In the genomic region with DNA sequence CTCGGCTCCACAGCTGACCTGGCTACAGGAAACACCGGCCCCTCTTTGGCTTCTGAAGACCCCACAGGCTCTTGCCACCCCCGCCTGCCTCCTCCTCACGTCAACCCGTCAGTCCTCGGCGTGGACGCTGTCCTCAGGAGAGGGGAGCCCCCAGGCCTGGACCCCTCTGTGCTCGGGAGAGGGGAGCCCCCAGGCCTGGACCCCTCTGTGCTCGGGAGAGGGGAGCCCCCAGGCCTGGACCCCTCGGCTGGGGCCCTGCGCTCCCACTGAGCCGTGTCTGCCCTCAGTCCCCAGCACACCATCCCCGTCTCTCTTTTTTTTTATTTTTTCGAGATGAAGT, we compare ENCODE assay signal across 24 cellular contexts. TPM values are rescaled to one million over a fixed set of nuclear protein-coding genes. Genes with fewer than 3 reads are reported as not detected.
DNase-seq lines count a peak whose midpoint lies in the region; ATAC-seq, FAIRE-seq and TF ChIP-seq lines count a peak whose summit lies in the region.
"Had no signal": no experiment of that assay in that cellular context is flagged by ENCODE, and none has a peak within 500 bp of the region (broad histone marks: within the 10 kb centered on the region; RNA-seq: fewer than 3 reads in every experiment).

No MANE protein-coding gene starts in this region.

- CTCF ChIA-PET in K562 (lab: Yijun Ruan, JAX; ENCODE audit: low intra/inter-chr PET ratio) (no interaction called here), mammary epithelial cell (lab: Charles Lee; ENCODE audit: low non-redundant PET) (no interaction called here)

- no peak overlapping the region for H3K4me2 ChIP-seq in K562 (ENCODE audit: insufficient read depth, low read length)
- H3K4me2 ChIP-seq in mammary epithelial cell (ENCODE audit: insufficient read depth, low read depth, low read length) = no peak overlapping the region

- no peak overlapping the region for H3K27ac ChIP-seq in K562 (ENCODE audit: extremely low read depth, low read depth, low read length)
- no peak overlapping the region for H3K27ac ChIP-seq in mammary epithelial cell (ENCODE audit: insufficient read depth, low read depth, low read length)
- H3K27ac ChIP-seq: 22Rv1 had no signal

- intact Hi-C loops in K562 (cut with micrococcal nuclease) (no loop called here), mammary epithelial cell (cut with micrococcal nuclease) (no loop called here)

- H3K9me3 Mint-ChIP-seq in T-helper 1 cell treated with Interleukin-12 subunit alpha and Interleukin-12 subunit beta and Interleukin-4 antibody, amounts not matched to agents 30 μg/mL and 1 μg/mL, for 36 hours = no peaks in the 10 kb centered on the region
- no peaks in the 10 kb centered on the region for H3K9me3 Mint-ChIP-seq in stimulated activated naive CD8-positive, alpha-beta T cell treated with anti-CD3 and anti-CD28 coated beads, Interleukin-15, amount 100 ng/mL, for 72 hours
- H3K9me3 Mint-ChIP-seq: CD8-positive, alpha-beta memory T cell had no signal

- H3K4me1 Mint-ChIP-seq in T-helper 1 cell treated with Interleukin-12 subunit alpha and Interleukin-12 subunit beta and Interleukin-4 antibody, amounts not matched to agents 30 μg/mL and 1 μg/mL, for 36 hours (ENCODE audit: low read depth) = peaks cover 16% of the 10 kb centered on the region
- H3K4me1 Mint-ChIP-seq in T-helper 17 cell = peaks cover 26% of the 10 kb centered on the region
- H3K4me1 Mint-ChIP-seq in stimulated activated naive CD8-positive, alpha-beta T cell treated with anti-CD3 and anti-CD28 coated beads, Interleukin-15, amount 100 ng/mL, for 72 hours = peaks cover 70% of the 10 kb centered on the region

- TF ChIP-seq POLR2A in K562 (conservative IDR thresholded peaks at IDR 0.05) = no peak

- in situ Hi-C loops in K562 (cut with MboI) = no loop called here
- in situ Hi-C loops in mammary epithelial cell (cut with MboI; ENCODE audit: low sequenced_read_pairs in 2 of 2) = no loop called here

- POLR2A ChIA-PET in K562 (lab: Yijun Ruan, JAX) = no interaction called here

- no peak for TF ChIP-seq RAD21 in K562 (CRISPR knock-in tag; conservative IDR thresholded peaks at IDR 0.05 in 1 of 2, IDR thresholded peaks at IDR 0.05 in 1 of 2)

- DNase-seq in T-helper 1 cell = no peak
- DNase-seq in T-helper 17 cell = no peak
- DNase-seq in K562 (ENCODE audit: extremely low read depth in 1 of 4, low spot score in 3 of 4) = no peak
- DNase-seq in stimulated activated naive CD8-positive, alpha-beta T cell treated with anti-CD3 and anti-CD28 coated beads, Interleukin-15, amount 100 ng/mL, for 72 hours = no peak
- no peak for DNase-seq in globus pallidus (ENCODE audit: low spot score)
- no peak for DNase-seq in mammary epithelial cell
- no peak for DNase-seq in NCI-H446 (lab: John Stamatoyannopoulos, UW)
- DNase-seq: CD8-positive, alpha-beta memory T cell; DMS79; IMR-90; NCI-H187; NCI-H345; NCI-H69; OCI-M1; SHP77 treated with DMSO at 0.1 percent for 48 hours had no signal

- no peak overlapping the region for H2AFZ ChIP-seq in K562 (ENCODE audit: low read depth, low read length)
- H2AFZ ChIP-seq in mammary epithelial cell (ENCODE audit: low read depth, low read length) = no peak overlapping the region

- no peak for FAIRE-seq in K562 (lab: Jason Lieb, UNC)
- FAIRE-seq: D721Med had no signal

- H3K36me3 ChIP-seq in K562 (ENCODE audit: control insufficient read depth, insufficient read depth, low read length) = no peaks in the 10 kb centered on the region
- H3K36me3 ChIP-seq in mammary epithelial cell (ENCODE audit: insufficient read depth, low read length) = no peaks in the 10 kb centered on the region
- H3K36me3 ChIP-seq: HAP-1 had no signal

- H3K79me2 ChIP-seq in K562 (ENCODE audit: control insufficient read depth, insufficient read depth, low read length) (no peaks in the 10 kb centered on the region), mammary epithelial cell (ENCODE audit: insufficient read depth, low read length) (no peaks in the 10 kb centered on the region)

- H3K27ac Mint-ChIP-seq in T-helper 1 cell treated with Interleukin-12 subunit alpha and Interleukin-12 subunit beta and Interleukin-4 antibody, amounts not matched to agents 30 μg/mL and 1 μg/mL, for 36 hours = peak overlapping the region; percentile 67
- H3K27ac Mint-ChIP-seq in T-helper 17 cell = peak overlapping the region; percentile 79
- H3K27ac Mint-ChIP-seq in stimulated activated naive CD8-positive, alpha-beta T cell treated with anti-CD3 and anti-CD28 coated beads, Interleukin-15, amount 100 ng/mL, for 72 hours = peak overlapping the region; percentile 50 to 66

- H3K4me3 Mint-ChIP-seq in T-helper 1 cell treated with Interleukin-12 subunit alpha and Interleukin-12 subunit beta and Interleukin-4 antibody, amounts not matched to agents 30 μg/mL and 1 μg/mL, for 36 hours = no peak overlapping the region
- peak overlapping the region; percentile 39 for H3K4me3 Mint-ChIP-seq in T-helper 17 cell
- peak overlapping the region; percentile 80 to 86 for H3K4me3 Mint-ChIP-seq in stimulated activated naive CD8-positive, alpha-beta T cell treated with anti-CD3 and anti-CD28 coated beads, Interleukin-15, amount 100 ng/mL, for 72 hours
- H3K4me3 Mint-ChIP-seq: CD8-positive, alpha-beta memory T cell had no signal

- H3K4me1 ChIP-seq in K562 (replicated peaks in 1 of 2; ENCODE audit: control insufficient read depth in 2 of 2, insufficient read depth in 2 of 2, low read length in 2 of 2) = peaks cover 0 to 79% of the 10 kb centered on the region in 2 experiments; a peak in 4 of 5 replicates
- H3K4me1 ChIP-seq in mammary epithelial cell (ENCODE audit: insufficient read depth, low read length) = no peaks in the 10 kb centered on the region
- H3K4me1 ChIP-seq: HAP-1 had no signal

- H3K36me3 Mint-ChIP-seq in T-helper 1 cell treated with Interleukin-12 subunit alpha and Interleukin-12 subunit beta and Interleukin-4 antibody, amounts not matched to agents 30 μg/mL and 1 μg/mL, for 36 hours (ENCODE audit: low read depth) = no peaks in the 10 kb centered on the region
- H3K36me3 Mint-ChIP-seq in T-helper 17 cell (ENCODE audit: low read depth) = no peaks in the 10 kb centered on the region
- H3K36me3 Mint-ChIP-seq: CD8-positive, alpha-beta memory T cell had no signal

- dilution Hi-C loops in mammary epithelial cell (cut with HindIII; ENCODE audit: low sequenced_read_pairs) = no loop called here

- 41% methylated on average over 10 of the region's 15 CpGs for WGBS in K562 (ENCODE audit: insufficient coverage, low coverage, missing lambda C conversion rate)
- 93% methylated on average over 2 of the region's 15 CpGs for WGBS in mammary epithelial cell (ENCODE audit: low coverage, missing lambda C conversion rate)

- no TSS peak for BruUV-seq in K562 (replicated peaks; lab: Mats Ljungman, UMichigan)
- BruUV-seq in mammary epithelial cell (replicated peaks; lab: Mats Ljungman, UMichigan) = no TSS peak

- H3K9ac ChIP-seq in K562 (ENCODE audit: insufficient read depth in 1 of 2, low read depth in 2 of 2, low read length in 2 of 2) (peak overlapping the region in 1 of 2 experiments; percentile 65; a peak in 2 of 4 replicates), mammary epithelial cell (ENCODE audit: insufficient read depth, low read length) (no peak overlapping the region)

- H3K4me3 ChIP-seq in K562 (no peak overlapping the region), mammary epithelial cell (replicated peaks in 1 of 3; ENCODE audit: insufficient read depth in 1 of 3, low read depth in 2 of 3, low read length in 3 of 3) (no peak overlapping the region)
- H3K4me3 ChIP-seq: HAP-1 had no signal

- H3K27me3 ChIP-seq in K562 (ENCODE audit: control insufficient read depth in 2 of 2, insufficient read depth in 2 of 2, low read length in 2 of 2) = peaks cover 4 to 11% of the 10 kb centered on the region in 2 experiments; a peak in 3 of 5 replicates
- H3K27me3 ChIP-seq in mammary epithelial cell (ENCODE audit: insufficient read depth, low read length) = no peaks in the 10 kb centered on the region

- TF ChIP-seq EP300 in K562 (IDR thresholded peaks at IDR 0.05; ENCODE audit: low read length) = no peak

- no peaks in the 10 kb centered on the region for H3K27me3 Mint-ChIP-seq in T-helper 1 cell treated with Interleukin-12 subunit alpha and Interleukin-12 subunit beta and Interleukin-4 antibody, amounts not matched to agents 30 μg/mL and 1 μg/mL, for 36 hours (ENCODE audit: low read depth)
- no peaks in the 10 kb centered on the region for H3K27me3 Mint-ChIP-seq in T-helper 17 cell
- H3K27me3 Mint-ChIP-seq in stimulated activated naive CD8-positive, alpha-beta T cell treated with anti-CD3 and anti-CD28 coated beads, Interleukin-15, amount 100 ng/mL, for 72 hours = no peaks in the 10 kb centered on the region

- no peaks in the 10 kb centered on the region for H3K9me1 ChIP-seq in K562 (ENCODE audit: control insufficient read depth, insufficient read depth, low read length)

- H3K9me3 ChIP-seq in T-helper 17 cell (ENCODE audit: control insufficient read depth, low read length, poor library complexity, severe bottlenecking) (no peaks in the 10 kb centered on the region), K562 (replicated peaks; ENCODE audit: control insufficient read depth, insufficient read depth, low read depth, low read length) (no peaks in the 10 kb centered on the region), mammary epithelial cell (replicated peaks; ENCODE audit: insufficient read depth, low read length) (no peaks in the 10 kb centered on the region)
- H3K9me3 ChIP-seq: HAP-1 had no signal

- H4K20me1 ChIP-seq in K562 (replicated peaks; ENCODE audit: control insufficient read depth, insufficient read depth, low read length) = 0 out of 2 replicates have a peak, but pooled peaks cover 4% of the 10 kb centered on the region
- no peaks in the 10 kb centered on the region for H4K20me1 ChIP-seq in mammary epithelial cell (ENCODE audit: insufficient read depth, low read length)

- ATAC-seq in T-helper 17 cell (no peak), K562 (no peak)
- ATAC-seq in stimulated activated naive CD8-positive, alpha-beta T cell treated with anti-CD3 and anti-CD28 coated beads, Interleukin-15, amount 100 ng/mL, for 72 hours = no peak

- no peak for TF ChIP-seq CTCF in K562 (IDR thresholded peaks at IDR 0.05 in 2 of 3, conservative IDR thresholded peaks at IDR 0.05 in 1 of 3; ENCODE audit: insufficient read depth in 2 of 3, low read depth in 1 of 3, low read length in 3 of 3)
- no peak for TF ChIP-seq CTCF in mammary epithelial cell (conservative IDR thresholded peaks at IDR 0.05 in 1 of 2, IDR thresholded peaks at IDR 0.05 in 1 of 2; ENCODE audit: extremely low read depth in 1 of 2, insufficient read depth in 1 of 2, low read depth in 1 of 2, low read length in 2 of 2)

RNA-seq across cellular contexts. Expression of a gene that starts 26.0 kb away (rescaled TPM):
- total RNA-seq in T-helper 17 cell = 10 to 100 TPM; 13.4 to 17.1 TPM
- 35.9 and 114 TPM in 2 replicates for total RNA-seq in K562 (2011; cell fraction: chromatin; rRNA removed; ENCODE audit: low replicate concordance)
- 121 and 123 TPM in 2 replicates for total RNA-seq in K562 (2011; cell fraction: nucleolus; rRNA removed)
- 60.4 and 67.1 TPM in 2 replicates for total RNA-seq in K562 (2011; cell fraction: nucleoplasm; rRNA removed)
- 34.0 and 50.2 TPM in 2 replicates for total RNA-seq in K562 (2014; rRNA removed)
- total RNA-seq in K562 (2014; rRNA removed; fragmentation: Illumina TruSeq; extraction: Trizol) = 1.0 and 1.4 TPM in 2 replicates
- total RNA-seq in K562 (2015; rRNA removed; fragmentation: Illumina TruSeq; extraction: Trizol) = 10.6 and 12.2 TPM in 2 replicates
- total RNA-seq in K562 (2021) = 42.3 and 46.4 TPM in 2 replicates
- polyA plus RNA-seq in K562 (2011; rRNA removed) = 13.2 and 23.8 TPM in 2 replicates
- 21.2 and 54.5 TPM in 2 replicates for polyA plus RNA-seq in K562 (2011; cell fraction: cytosol; rRNA removed)
- polyA plus RNA-seq in K562 (2011; cell fraction: nucleus; rRNA removed) = 125 and 192 TPM in 2 replicates
- 23.9 and 32.3 TPM in 2 replicates for polyA plus RNA-seq in K562 (2012)
- 6.3 and 17.8 TPM in 2 replicates for polyA plus RNA-seq in K562 (2014; fragmentation: Illumina TruSeq; extraction: Trizol)
- under 1 TPM; 0.28 to 0.60 TPM for polyA plus RNA-seq in K562 (2014; fragmentation: Nextera tagmentation; extraction: Ambion mirVana)
- 52.8 and 54.9 TPM in 2 replicates for polyA plus RNA-seq in K562 (2014; rRNA removed)
- polyA minus RNA-seq in K562 (2011; rRNA and poly(A)+ RNA removed) = 3.2 and 3.9 TPM in 2 replicates
- 12.4 and 13.6 TPM in 2 replicates for polyA minus RNA-seq in K562 (2011; cell fraction: cytosol; rRNA and poly(A)+ RNA removed)
- 34.3 and 38.5 TPM in 2 replicates for polyA minus RNA-seq in K562 (2011; cell fraction: nucleus; rRNA and poly(A)+ RNA removed)
- total RNA-seq in mammary epithelial cell = 10 to 100 TPM in 1 of 2 donors, 1 to 10 TPM in 1; 9.5 to 23.8 TPM
- polyA plus RNA-seq in mammary epithelial cell = 11.6 TPM
- polyA minus RNA-seq in mammary epithelial cell = 0.88 TPM

RNA-seq across cellular contexts. Expression of a gene that starts 31.8 kb away (rescaled TPM):
- total RNA-seq in T-helper 17 cell = 1 to 10 TPM in 1 of 2 donors, under 1 TPM in 1; 0.86 to 2.5 TPM
- 0.21 TPM in 1 of 2 replicates, not detected in the other for total RNA-seq in K562 (2011; cell fraction: chromatin; rRNA removed; ENCODE audit: low replicate concordance)
- 0.17 TPM in 1 of 2 replicates, not detected in the other for total RNA-seq in K562 (2011; cell fraction: nucleolus; rRNA removed)
- not detected in 2 replicates for total RNA-seq in K562 (2011; cell fraction: nucleoplasm; rRNA removed)
- total RNA-seq in K562 (2014; rRNA removed) = not detected in 2 replicates
- total RNA-seq in K562 (2014; rRNA removed; fragmentation: Illumina TruSeq; extraction: Trizol) = not detected in 2 replicates
- not detected in 2 replicates for total RNA-seq in K562 (2015; rRNA removed; fragmentation: Illumina TruSeq; extraction: Trizol)
- total RNA-seq in K562 (2021) = not detected in 2 replicates
- not detected in 2 replicates for polyA plus RNA-seq in K562 (2011; rRNA removed)
- polyA plus RNA-seq in K562 (2011; cell fraction: cytosol; rRNA removed) = 0.06 TPM in 1 of 2 replicates, not detected in the other
- polyA plus RNA-seq in K562 (2011; cell fraction: nucleus; rRNA removed) = 0.07 and 0.38 TPM in 2 replicates
- 0.10 TPM in 1 of 2 replicates, not detected in the other for polyA plus RNA-seq in K562 (2012)
- not detected in 2 replicates for polyA plus RNA-seq in K562 (2014; fragmentation: Illumina TruSeq; extraction: Trizol)
- polyA plus RNA-seq in K562 (2014; fragmentation: Nextera tagmentation; extraction: Ambion mirVana) = not detected
- polyA plus RNA-seq in K562 (2014; rRNA removed) = not detected in 2 replicates
- polyA minus RNA-seq in K562 (2011; rRNA and poly(A)+ RNA removed) = not detected in 2 replicates
- polyA minus RNA-seq in K562 (2011; cell fraction: cytosol; rRNA and poly(A)+ RNA removed) = not detected in 2 replicates
- polyA minus RNA-seq in K562 (2011; cell fraction: nucleus; rRNA and poly(A)+ RNA removed) = 0.13 TPM in 1 of 2 replicates, not detected in the other
- total RNA-seq in mammary epithelial cell = not detected
- polyA plus RNA-seq in mammary epithelial cell = not detected
- not detected for polyA minus RNA-seq in mammary epithelial cell
- total RNA-seq: CD8-positive, alpha-beta memory T cell; HT1080; IMR-90; LHCN-M2; RPMI7951 had no signal
- polyA plus RNA-seq: AG04450; BJ; CD8-positive, alpha-beta memory T cell; IMR-90 had no signal
